Comparison of ENCODE assay signal across 12 cellular contexts in the genomic region with DNA sequence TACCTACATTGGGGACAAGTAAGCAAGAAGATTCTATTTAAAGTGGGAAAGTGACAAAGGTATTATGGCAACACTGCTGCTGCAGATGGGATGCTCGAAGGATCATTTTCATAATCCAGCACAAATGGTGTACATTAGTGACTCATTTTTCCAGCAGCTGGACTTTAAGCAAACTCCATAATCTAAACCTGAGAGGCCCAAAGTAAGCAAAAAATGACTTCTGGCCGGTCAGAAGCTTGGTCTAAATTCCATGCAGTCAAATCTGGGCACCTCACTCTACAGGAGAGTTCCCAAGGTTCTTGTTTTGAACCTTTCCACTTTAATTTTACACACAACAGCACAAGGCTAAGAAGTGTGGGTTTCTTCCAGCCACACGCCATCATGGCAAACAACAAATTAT.
"Had no signal": no experiment of that assay in that cellular context is flagged by ENCODE, and none has a peak within 500 bp of the region (broad histone marks: within the 10 kb centered on the region; RNA-seq: fewer than 3 reads in every experiment).

No MANE protein-coding gene starts in this region.

- H3K9me3 ChIP-seq: prostate gland had no signal

- H3K27ac ChIP-seq: brain microvascular endothelial cell, prostate gland had no signal

- ATAC-seq: right cardiac atrium; stimulated activated naive CD8-positive, alpha-beta T cell treated with anti-CD3 and anti-CD28 coated beads, Interleukin-15, Interleukin-2, amounts not matched to agents 100 U/mL and 50 U/mL, for 24 hours had no signal

- H3K36me3 ChIP-seq: brain microvascular endothelial cell, prostate gland had no signal

- H3K27me3 ChIP-seq: brain microvascular endothelial cell had no signal

- H3K4me3 ChIP-seq: prostate gland had no signal

- DNase-seq: activated CD4-positive, alpha-beta T cell treated with anti-CD3 and anti-CD28 coated beads, Interleukin-2, amount 10 ng/mL, durations not matched to agents 7 days and 5 days; activated CD8-positive, alpha-beta memory T cell treated with anti-CD3 and anti-CD28 coated beads for 24 hours; activated gamma-delta T cell treated with Interleukin-2 at 50 U/mL for 16 hours; anterior cingulate cortex; brain microvascular endothelial cell; cortex of kidney; effector memory CD4-positive, alpha-beta T cell; glutamatergic neuron; right cardiac atrium; stimulated activated naive CD8-positive, alpha-beta T cell treated with anti-CD3 and anti-CD28 coated beads, Interleukin-15, Interleukin-2, amounts not matched to agents 100 U/mL and 50 U/mL, for 24 hours; trophoblast cell had no signal

- H3K4me1 ChIP-seq: prostate gland had no signal
